19 cellular contexts compared by ENCODE assay signal in the genomic region with DNA sequence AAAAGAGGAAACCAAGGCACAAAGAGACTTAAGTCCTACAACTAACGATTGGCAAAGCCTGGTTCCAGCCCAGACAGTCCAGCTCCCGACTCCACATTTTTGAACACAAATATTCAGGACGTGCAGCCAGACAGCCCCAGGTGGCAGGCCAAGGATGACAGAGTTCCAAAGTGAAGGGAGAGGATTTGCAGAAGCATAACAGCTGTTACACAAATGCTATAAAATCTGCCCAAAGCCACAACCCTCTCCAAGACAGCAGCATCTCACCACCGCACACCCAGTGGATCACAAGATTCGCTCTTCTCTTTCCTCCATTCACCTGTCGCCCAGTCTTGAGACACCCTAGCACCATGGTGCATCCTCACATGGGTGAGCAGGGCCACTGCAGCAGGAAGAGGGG.
A peak's percentile ranks its signal among the peaks of the same experiment; 100 is the strongest.
DNase-seq lines count a peak whose midpoint lies in the region; ATAC-seq and TF ChIP-seq lines count a peak whose summit lies in the region.
"Had no signal": no experiment of that assay in that cellular context is flagged by ENCODE, and none has a peak within 500 bp of the region (broad histone marks: within the 10 kb centered on the region; RNA-seq: fewer than 3 reads in every experiment).

No MANE protein-coding gene starts in this region.

- CTCF ChIA-PET in activated CD8-positive, alpha-beta T cell treated with anti-CD3 and anti-CD28 coated beads, Interleukin-2, amount 10 ng/mL, durations not matched to agents 7 days and 5 days (lab: Charles Lee): interaction anchor here (0.7 to 1.2 kb wide), 2 partner anchors 9 to 17 kb away, joined by 3 read pairs; no protein-coding TSS in a partner anchor

- H3K9me3 Mint-ChIP-seq in activated CD8-positive, alpha-beta T cell treated with anti-CD3 and anti-CD28 coated beads, Interleukin-2, amount 10 ng/mL, durations not matched to agents 7 days and 5 days (ENCODE audit: insufficient read depth): peaks cover 3% of the 10 kb centered on the region
- H3K9me3 Mint-ChIP-seq: activated naive CD8-positive, alpha-beta T cell treated with anti-CD3 and anti-CD28 coated beads for 36 hours; CD4-positive, alpha-beta T cell had no signal

- H3K4me1 Mint-ChIP-seq in activated CD8-positive, alpha-beta T cell treated with anti-CD3 and anti-CD28 coated beads, Interleukin-2, amount 10 ng/mL, durations not matched to agents 7 days and 5 days (ENCODE audit: low read depth): peaks cover 57% of the 10 kb centered on the region

- peak overlapping the region in 1 of 2 donors; percentile 69 for H3K27ac ChIP-seq in right atrium auricular region
- H3K27ac ChIP-seq: brain microvascular endothelial cell, neural progenitor cell, suprapubic skin had no signal

- no peak overlapping the region for H3K4me3 ChIP-seq in right atrium auricular region
- H3K4me3 ChIP-seq: neural progenitor cell, suprapubic skin had no signal

- no peaks in the 10 kb centered on the region for H3K36me3 ChIP-seq in right atrium auricular region
- H3K36me3 ChIP-seq: brain microvascular endothelial cell, neural progenitor cell, suprapubic skin had no signal

- peaks cover 5% of the 10 kb centered on the region for H3K27me3 Mint-ChIP-seq in activated CD8-positive, alpha-beta T cell treated with anti-CD3 and anti-CD28 coated beads, Interleukin-2, amount 10 ng/mL, durations not matched to agents 7 days and 5 days (ENCODE audit: low read depth)
- H3K27me3 Mint-ChIP-seq: CD4-positive, alpha-beta T cell had no signal

- ATAC-seq in Right ventricle myocardium superior (ENCODE audit: poor library complexity) (peak; percentile 37), HG03135 (IDR thresholded peaks at IDR 0.05; ENCODE audit: unreplicated experiment) (no peak)
- ATAC-seq in activated CD8-positive, alpha-beta T cell treated with anti-CD3 and anti-CD28 coated beads, Interleukin-2, amount 10 ng/mL, durations not matched to agents 7 days and 5 days: no peak
- ATAC-seq: HCT116 had no signal

- peaks cover 0 to 3% of the 10 kb centered on the region in 2 donors for H3K4me1 ChIP-seq in right atrium auricular region
- H3K4me1 ChIP-seq: neural progenitor cell had no signal

- H3K27ac Mint-ChIP-seq in activated CD8-positive, alpha-beta T cell treated with anti-CD3 and anti-CD28 coated beads, Interleukin-2, amount 10 ng/mL, durations not matched to agents 7 days and 5 days: peak overlapping the region; percentile 99
- H3K27ac Mint-ChIP-seq: activated naive CD8-positive, alpha-beta T cell treated with anti-CD3 and anti-CD28 coated beads for 36 hours had no signal

- TF ChIP-seq CTCF in right atrium auricular region (IDR thresholded peaks at IDR 0.05): no peak

- POLR2A ChIA-PET in activated CD8-positive, alpha-beta T cell treated with anti-CD3 and anti-CD28 coated beads, Interleukin-2, amount 10 ng/mL, durations not matched to agents 7 days and 5 days (lab: Charles Lee): interaction anchor here (0.7 kb wide), 1 partner anchor 25 kb away, joined by 3 read pairs; no protein-coding TSS in a partner anchor

- H3K4me3 Mint-ChIP-seq in activated CD8-positive, alpha-beta T cell treated with anti-CD3 and anti-CD28 coated beads, Interleukin-2, amount 10 ng/mL, durations not matched to agents 7 days and 5 days: peak overlapping the region; percentile 80
- H3K4me3 Mint-ChIP-seq: activated naive CD8-positive, alpha-beta T cell treated with anti-CD3 and anti-CD28 coated beads for 36 hours; neural progenitor cell had no signal

- DNase-seq in Right ventricle myocardium superior (no peak), right atrium auricular region (ENCODE audit: low spot score) (no peak), left kidney (ENCODE audit: low read depth, low spot score) (peak; percentile 53), KG1 (lab: John Stamatoyannopoulos, UW) (no peak), DMS153 treated with DMSO at 0.1 percent for 48 hours (lab: John Stamatoyannopoulos, UW; ENCODE audit: unreplicated experiment) (no peak)
- DNase-seq in activated CD8-positive, alpha-beta T cell treated with anti-CD3 and anti-CD28 coated beads, Interleukin-2, amount 10 ng/mL, durations not matched to agents 7 days and 5 days: no peak
- DNase-seq in stimulated activated CD4-positive, alpha-beta T cell treated with anti-CD3 and anti-CD28 coated beads, Interleukin-4, amount 100 ng/mL, for 24 hours: no peak
- DNase-seq: ACHN; activated CD4-positive, alpha-beta T cell treated with anti-CD3 and anti-CD28 coated beads, Interleukin-2, amount 50 U/mL, for 48 hours; activated naive CD8-positive, alpha-beta T cell treated with anti-CD3 and anti-CD28 coated beads for 36 hours; brain microvascular endothelial cell; CD4-positive, alpha-beta T cell; dermis blood vessel endothelial cell; DMS79 treated with DMSO at 0.1 percent for 48 hours; SHP77 treated with DMSO at 0.1 percent for 48 hours had no signal

- H3K36me3 Mint-ChIP-seq in activated CD8-positive, alpha-beta T cell treated with anti-CD3 and anti-CD28 coated beads, Interleukin-2, amount 10 ng/mL, durations not matched to agents 7 days and 5 days (ENCODE audit: low read depth): peaks cover 21% of the 10 kb centered on the region
- H3K36me3 Mint-ChIP-seq: activated naive CD8-positive, alpha-beta T cell treated with anti-CD3 and anti-CD28 coated beads for 36 hours; neural progenitor cell had no signal

- H3K27me3 ChIP-seq in right atrium auricular region: peaks cover 0 to 5% of the 10 kb centered on the region in 2 donors
- H3K27me3 ChIP-seq: neural progenitor cell had no signal

- H3K9me3 ChIP-seq in right atrium auricular region: no peaks in the 10 kb centered on the region
- H3K9me3 ChIP-seq: suprapubic skin had no signal

- intact Hi-C loops in Right ventricle myocardium superior (cut with DNase I): no loop called here
